ENCODE assay signal across 11 cellular contexts in genomic region chr20:36473164-36473563, GRCh38.
DNase-seq lines count a peak whose midpoint lies in the region; ATAC-seq and TF ChIP-seq lines count a peak whose summit lies in the region.
"Had no signal": no experiment of that assay in that cellular context is flagged by ENCODE, and none has a peak within 500 bp of the region (broad histone marks: within the 10 kb centered on the region; RNA-seq: fewer than 3 reads in every experiment).

No MANE protein-coding gene starts in this region.

- peaks cover 14% of the 10 kb centered on the region for H3K4me1 ChIP-seq in NT2/D1 (ENCODE audit: insufficient read depth, insufficient read length)
- H3K4me1 ChIP-seq in esophagus (ENCODE audit: control insufficient read depth in 2 of 2, insufficient read depth in 2 of 2, low read length in 1 of 2) = peaks cover 6 to 18% of the 10 kb centered on the region in 2 donors
- H3K4me1 ChIP-seq in rectal smooth muscle tissue (ENCODE audit: control insufficient read depth, insufficient read depth, low read length) = peaks cover 41% of the 10 kb centered on the region

- no peak for DNase-seq in CD4-positive, alpha-beta T cell
- DNase-seq in NT2/D1 (ENCODE audit: low read depth, low spot score) (no peak), RKO (ENCODE audit: low spot score) (no peak), Kasumi-1 (lab: John Stamatoyannopoulos, UW) (no peak)
- DNase-seq: NCI-H524; stimulated activated CD4-positive, alpha-beta T cell treated with anti-CD3 and anti-CD28 coated beads, Interleukin-4, amount 100 ng/mL, for 4 hours had no signal

- 53 to 60% methylated on average over 2 of the region's 2 CpGs for WGBS in esophagus, 2 donors

- H3K27me3 ChIP-seq in CD4-positive, alpha-beta T cell (ENCODE audit: control insufficient read depth, insufficient read depth, low read length) = no peaks in the 10 kb centered on the region
- H3K27me3 ChIP-seq in NT2/D1 (ENCODE audit: insufficient read depth, insufficient read length) = no peaks in the 10 kb centered on the region
- H3K27me3 ChIP-seq in esophagus (ENCODE audit: control insufficient read depth in 1 of 2, insufficient read depth in 2 of 2, low read length in 2 of 2) = no peaks in the 10 kb centered on the region
- H3K27me3 ChIP-seq in rectal smooth muscle tissue (ENCODE audit: control insufficient read depth, insufficient read depth, low read length) = no peaks in the 10 kb centered on the region

- no peaks in the 10 kb centered on the region for H3K9me3 ChIP-seq in CD4-positive, alpha-beta T cell (ENCODE audit: control insufficient read depth, low read length)
- H3K9me3 ChIP-seq in NT2/D1 (ENCODE audit: insufficient read depth, low read length) (no peaks in the 10 kb centered on the region), esophagus (ENCODE audit: control insufficient read depth in 2 of 2, insufficient read depth in 1 of 2, low read depth in 1 of 2, low read length in 1 of 2) (no peaks in the 10 kb centered on the region)

- ATAC-seq in CD4-positive, alpha-beta T cell (ENCODE audit: poor library complexity) = no peak
- ATAC-seq in GM21717 (IDR thresholded peaks at IDR 0.05; ENCODE audit: unreplicated experiment) (no peak), HG03039 (IDR thresholded peaks at IDR 0.05; ENCODE audit: unreplicated experiment) (no peak)

- H3K4me3 ChIP-seq in NT2/D1 (ENCODE audit: insufficient read length, low read depth) (no peak overlapping the region), esophagus (ENCODE audit: low read depth in 1 of 2, low read length in 2 of 2) (no peak overlapping the region), rectal smooth muscle tissue (ENCODE audit: low read length) (peak overlapping the region; percentile 32)

- TF ChIP-seq CTCF in CD4-positive, alpha-beta T cell (IDR thresholded peaks at IDR 0.05) = no peak

- intact Hi-C loops in CD4-positive, alpha-beta T cell (cut with DNase I, micrococcal nuclease) = no loop called here

- peak overlapping the region; percentile 85 for H3K27ac Mint-ChIP-seq in CD4-positive, alpha-beta T cell

- H3K9ac ChIP-seq in NT2/D1 (ENCODE audit: insufficient read length, low read depth) (peak overlapping the region; percentile 43), rectal smooth muscle tissue (ENCODE audit: low read length) (no peak overlapping the region)

- no peaks in the 10 kb centered on the region for H3K9me3 Mint-ChIP-seq in CD4-positive, alpha-beta T cell
- H3K9me3 Mint-ChIP-seq: activated naive CD4-positive, alpha-beta T cell treated with anti-CD3 and anti-CD28 coated beads for 36 hours had no signal

- peak overlapping the region; percentile 39 for H3K27ac ChIP-seq in CD4-positive, alpha-beta T cell (ENCODE audit: low read depth, low read length)
- peak overlapping the region; percentile 46 to 90 for H3K27ac ChIP-seq in esophagus (ENCODE audit: low read depth in 2 of 2, low read length in 1 of 2)
- H3K27ac ChIP-seq in rectal smooth muscle tissue (ENCODE audit: low read depth, low read length) = peak overlapping the region; percentile 86

- H3K4me1 Mint-ChIP-seq in CD4-positive, alpha-beta T cell (ENCODE audit: low read depth) = peaks cover 65% of the 10 kb centered on the region

- no peaks in the 10 kb centered on the region for H3K36me3 Mint-ChIP-seq in CD4-positive, alpha-beta T cell (ENCODE audit: low read depth)

- CTCF ChIA-PET in CD4-positive, alpha-beta T cell (lab: Charles Lee) = no interaction called here

- H3K36me3 ChIP-seq in NT2/D1 (ENCODE audit: insufficient read depth, insufficient read length, low read length) = peaks cover 51% of the 10 kb centered on the region
- peaks cover 0 to 7% of the 10 kb centered on the region in 2 donors for H3K36me3 ChIP-seq in esophagus (ENCODE audit: control insufficient read depth in 2 of 2, insufficient read depth in 2 of 2, low read length in 1 of 2)
- H3K36me3 ChIP-seq in rectal smooth muscle tissue (ENCODE audit: control insufficient read depth, insufficient read depth, low read length) = no peaks in the 10 kb centered on the region

- POLR2A ChIA-PET in CD4-positive, alpha-beta T cell (lab: Charles Lee) = interaction anchor here (0.9 to 1.0 kb wide), 2 partner anchors 11 to 27 kb away, joined by 3 to 5 read pairs; no protein-coding TSS in a partner anchor

- peak overlapping the region; percentile 15 for H3K4me3 Mint-ChIP-seq in CD4-positive, alpha-beta T cell

- no peaks in the 10 kb centered on the region for H3K27me3 Mint-ChIP-seq in CD4-positive, alpha-beta T cell
